Comparison of ENCODE assay signal across 8 cellular contexts in genomic region chr11:12182650-12183511, GRCh38.
DNase-seq lines count a peak whose midpoint lies in the region; ATAC-seq, FAIRE-seq and TF ChIP-seq lines count a peak whose summit lies in the region.

No MANE protein-coding gene starts in this region.

- H3K9me3 ChIP-seq in A549 (no peaks in the 10 kb centered on the region), K562 (replicated peaks; ENCODE audit: control insufficient read depth, insufficient read depth, low read depth, low read length) (no peaks in the 10 kb centered on the region)

- TF ChIP-seq EP300 in A549 (IDR thresholded peaks at IDR 0.05) (peak in 1 of 2 experiments; percentile 37; a peak in 1 of 5 replicates), K562 (IDR thresholded peaks at IDR 0.05; ENCODE audit: low read length) (peak; percentile 76)

- peak overlapping the region; percentile 86 for H2AFZ ChIP-seq in K562 (ENCODE audit: low read depth, low read length)

- POLR2A ChIA-PET in A549 (lab: Yijun Ruan, JAX) (interaction anchor here (0.7 to 1.2 kb wide), 3 partner anchors 10 to 56 kb away, joined by 3 to 4 read pairs (median 4); no protein-coding TSS in a partner anchor), K562 (lab: Yijun Ruan, JAX) (interaction anchor here (0.5 to 2.4 kb wide), 12 partner anchors 9 to 83 kb away, joined by 3 to 10 read pairs (median 3); no protein-coding TSS in a partner anchor)

- TF ChIP-seq CTCF in A549 (IDR thresholded peaks at IDR 0.05) (no peak), K562 (IDR thresholded peaks at IDR 0.05 in 2 of 3, conservative IDR thresholded peaks at IDR 0.05 in 1 of 3; ENCODE audit: insufficient read depth in 2 of 3, low read depth in 1 of 3, low read length in 3 of 3) (no peak)

- FAIRE-seq in A549 (lab: Jason Lieb, UNC): no peak
- peak; percentile 94 for FAIRE-seq in K562 (lab: Jason Lieb, UNC)

- peak overlapping the region; percentile 77 to 83 for H3K27ac ChIP-seq in A549
- peak overlapping the region; percentile 81 for H3K27ac ChIP-seq in K562 (ENCODE audit: extremely low read depth, low read depth, low read length)

- no TSS peak for BruUV-seq in K562 (replicated peaks; lab: Mats Ljungman, UMichigan)

- H3K4me1 ChIP-seq in A549 (peaks cover 68% of the 10 kb centered on the region), K562 (replicated peaks in 1 of 2; ENCODE audit: control insufficient read depth in 2 of 2, insufficient read depth in 2 of 2, low read length in 2 of 2) (peaks cover 41 to 49% of the 10 kb centered on the region in 2 experiments)

- H3K4me2 ChIP-seq in A549: peak overlapping the region; percentile 60
- peak overlapping the region; percentile 82 for H3K4me2 ChIP-seq in K562 (ENCODE audit: insufficient read depth, low read length)

- no peak overlapping the region for H3K4me3 ChIP-seq in A549
- no peak overlapping the region for H3K4me3 ChIP-seq in K562

- CTCF ChIA-PET in A549 (lab: Yijun Ruan, JAX) (interaction anchor here (0.7 to 2.2 kb wide), 10 partner anchors 16 to 80 kb away, joined by 3 to 7 read pairs (median 3); no protein-coding TSS in a partner anchor), K562 (lab: Yijun Ruan, JAX; ENCODE audit: low intra/inter-chr PET ratio) (no interaction called here)

- peaks cover 16% of the 10 kb centered on the region; the same call in 2 of the 3 replicates for H3K79me2 ChIP-seq in K562 (ENCODE audit: control insufficient read depth, insufficient read depth, low read length)

- H3K27me3 ChIP-seq in K562 (ENCODE audit: control insufficient read depth in 2 of 2, insufficient read depth in 2 of 2, low read length in 2 of 2): no peaks in the 10 kb centered on the region

- DNase-seq in A549 (ENCODE audit: low read depth in 1 of 2, low spot score in 1 of 2) (peak; percentile 64 to 89), HS-5 (ENCODE audit: low read depth) (peak; percentile 98), K562 (ENCODE audit: extremely low read depth in 1 of 4, low spot score in 3 of 4) (peak; percentile 80 to 91 (median 83)), left lobe of liver (ENCODE audit: low spot score) (no peak), putamen (ENCODE audit: low spot score) (no peak), posterior vena cava (ENCODE audit: low spot score) (no peak)

- ATAC-seq in A549 (peak; percentile 90 to 91), K562 (peak; percentile 90), left lobe of liver (peak; percentile 33), GM19395 (IDR thresholded peaks at IDR 0.05; ENCODE audit: unreplicated experiment) (no peak), GM21390 (IDR thresholded peaks at IDR 0.05; ENCODE audit: unreplicated experiment) (no peak)

- no peaks in the 10 kb centered on the region; the same call in 1 of the 3 replicates for H3K36me3 ChIP-seq in K562 (ENCODE audit: control insufficient read depth, insufficient read depth, low read length)

- no peaks in the 10 kb centered on the region for H3K9me1 ChIP-seq in K562 (ENCODE audit: control insufficient read depth, insufficient read depth, low read length)

- no peak for TF ChIP-seq POLR2A in A549 (IDR thresholded peaks at IDR 0.05; ENCODE audit: low read length)
- TF ChIP-seq POLR2A in K562 (conservative IDR thresholded peaks at IDR 0.05): no peak

- in situ Hi-C loops in K562 (cut with MboI): no loop called here

- intact Hi-C loops in K562 (cut with micrococcal nuclease): loop anchor here (2.0 kb wide), 1 partner anchor 18 kb away; no protein-coding TSS in a partner anchor
- intact Hi-C loops in posterior vena cava (cut with DNase I): no loop called here

- peak overlapping the region; percentile 63 to 86; a peak in 3 of 4 replicates for H3K9ac ChIP-seq in K562 (ENCODE audit: insufficient read depth in 1 of 2, low read depth in 2 of 2, low read length in 2 of 2)

- 0 out of 2 replicates have a peak, but pooled peaks cover 4% of the 10 kb centered on the region for H4K20me1 ChIP-seq in K562 (replicated peaks; ENCODE audit: control insufficient read depth, insufficient read depth, low read length)

- WGBS in A549 (ENCODE audit: missing lambda C conversion rate): 36% methylated on average over 11 of the region's 12 CpGs
- WGBS in K562 (ENCODE audit: insufficient coverage, low coverage, missing lambda C conversion rate): 18% methylated on average over 12 of the region's 12 CpGs

- no peak; a peak in 1 of 5 replicates for TF ChIP-seq RAD21 in A549 (conservative IDR thresholded peaks at IDR 0.05 in 1 of 2, IDR thresholded peaks at IDR 0.05 in 1 of 2)
- peak in 1 of 2 experiments; percentile 22; a peak in 1 of 4 replicates for TF ChIP-seq RAD21 in K562 (CRISPR knock-in tag; conservative IDR thresholded peaks at IDR 0.05 in 1 of 2, IDR thresholded peaks at IDR 0.05 in 1 of 2)

TF ChIP-seq in A549, 52 proteins besides CTCF, POLR2A, EP300 and RAD21:
- peak; percentile 57 for TF ChIP-seq MAX (IDR thresholded peaks at IDR 0.05)
- TF ChIP-seq CEBPB (IDR thresholded peaks at IDR 0.05): peak in 1 of 2 experiments; percentile 57; a peak in 1 of 4 replicates
- TF ChIP-seq HOXB5 (CRISPR knock-in tag; IDR thresholded peaks at IDR 0.05): peak; percentile 96
- no peak for TF ChIP-seq HES2 (IDR thresholded peaks at IDR 0.05)
- 0 out of 3 replicates have a peak, but pooled peaks have one; percentile 8 for TF ChIP-seq SMC3 (IDR thresholded peaks at IDR 0.05)
- no peak for TF ChIP-seq FOSL2 (IDR thresholded peaks at IDR 0.05)
- peak; percentile 44 for TF ChIP-seq FOSL2 (CRISPR knock-in tag; IDR thresholded peaks at IDR 0.05)
- 0 out of 2 replicates have a peak, but pooled peaks have one; percentile 11 for TF ChIP-seq JUNB (IDR thresholded peaks at IDR 0.05)
- TF ChIP-seq USF2 (IDR thresholded peaks at IDR 0.05): no peak
- peak in 1 of 2 experiments; percentile 37; a peak in 2 of 5 replicates for TF ChIP-seq JUN (IDR thresholded peaks at IDR 0.05)
- TF ChIP-seq GATA3 (IDR thresholded peaks at IDR 0.05; ENCODE audit: borderline replicate concordance): peak; percentile 31; the same call in 1 of the 2 replicates
TF ChIP-seq in A549: peak in this region for 8.

TF ChIP-seq in K562, 482 proteins besides CTCF, POLR2A, EP300 and RAD21 (continues in another document):
- TF ChIP-seq SIN3B (IDR thresholded peaks at IDR 0.05; ENCODE audit: low read depth) (no peak), NR4A1 (CRISPR knock-in tag; IDR thresholded peaks at IDR 0.05) (no peak), NR4A1 (tag; IDR thresholded peaks at IDR 0.05) (no peak), DLX4 (CRISPR knock-in tag; IDR thresholded peaks at IDR 0.05) (no peak), XRCC4 (IDR thresholded peaks at IDR 0.05; ENCODE audit: extremely low read depth, insufficient read depth, insufficient read length) (no peak), ZNF133 (CRISPR knock-in tag; IDR thresholded peaks at IDR 0.05) (no peak), BRD4 (IDR thresholded peaks at IDR 0.05) (no peak), KLF10 (CRISPR knock-in tag; IDR thresholded peaks at IDR 0.05) (no peak), ZNF57 (CRISPR knock-in tag; IDR thresholded peaks at IDR 0.05) (no peak), L3MBTL2 (IDR thresholded peaks at IDR 0.05) (0 out of 2 replicates have a peak, but pooled peaks have one; percentile 42), ZMIZ1 (IDR thresholded peaks at IDR 0.05; ENCODE audit: low read depth in 2 of 2, low read length in 2 of 2) (peak in 1 of 2 experiments; percentile 75; a peak in 1 of 4 replicates), CREB3L1 (IDR thresholded peaks at IDR 0.05; ENCODE audit: borderline replicate concordance, low read depth) (no peak), ZNF785 (CRISPR knock-in tag; IDR thresholded peaks at IDR 0.05) (no peak), PTRF (tag; IDR thresholded peaks at IDR 0.05) (no peak)

Comparison
In these comparisons a context has a peak if more than half of its experiments do, and no peak if none do; other contexts are left out.
1. ATAC-seq: peak in A549 (2 of 2), K562 (single experiment) and left lobe of liver (single experiment); none in GM19395 (single experiment) and GM21390 (single experiment).
2. DNase-seq: peak in A549 (2 of 2), HS-5 (single experiment) and K562 (4 of 4); none in left lobe of liver (single experiment), putamen (single experiment) and posterior vena cava (single experiment).
3. Of the 35 proteins assayed by ChIP-seq in both K562 and A549: peak only in K562: EHMT2, ESRRA, HDAC2, KDM1A and RCOR1; only in A549: JUNB and SMC3; in both: MAX; in neither: 21; mixed calls (peak in some experiments, not most) for 6.